ENCODE assay signal across 11 cellular contexts in the genomic region with DNA sequence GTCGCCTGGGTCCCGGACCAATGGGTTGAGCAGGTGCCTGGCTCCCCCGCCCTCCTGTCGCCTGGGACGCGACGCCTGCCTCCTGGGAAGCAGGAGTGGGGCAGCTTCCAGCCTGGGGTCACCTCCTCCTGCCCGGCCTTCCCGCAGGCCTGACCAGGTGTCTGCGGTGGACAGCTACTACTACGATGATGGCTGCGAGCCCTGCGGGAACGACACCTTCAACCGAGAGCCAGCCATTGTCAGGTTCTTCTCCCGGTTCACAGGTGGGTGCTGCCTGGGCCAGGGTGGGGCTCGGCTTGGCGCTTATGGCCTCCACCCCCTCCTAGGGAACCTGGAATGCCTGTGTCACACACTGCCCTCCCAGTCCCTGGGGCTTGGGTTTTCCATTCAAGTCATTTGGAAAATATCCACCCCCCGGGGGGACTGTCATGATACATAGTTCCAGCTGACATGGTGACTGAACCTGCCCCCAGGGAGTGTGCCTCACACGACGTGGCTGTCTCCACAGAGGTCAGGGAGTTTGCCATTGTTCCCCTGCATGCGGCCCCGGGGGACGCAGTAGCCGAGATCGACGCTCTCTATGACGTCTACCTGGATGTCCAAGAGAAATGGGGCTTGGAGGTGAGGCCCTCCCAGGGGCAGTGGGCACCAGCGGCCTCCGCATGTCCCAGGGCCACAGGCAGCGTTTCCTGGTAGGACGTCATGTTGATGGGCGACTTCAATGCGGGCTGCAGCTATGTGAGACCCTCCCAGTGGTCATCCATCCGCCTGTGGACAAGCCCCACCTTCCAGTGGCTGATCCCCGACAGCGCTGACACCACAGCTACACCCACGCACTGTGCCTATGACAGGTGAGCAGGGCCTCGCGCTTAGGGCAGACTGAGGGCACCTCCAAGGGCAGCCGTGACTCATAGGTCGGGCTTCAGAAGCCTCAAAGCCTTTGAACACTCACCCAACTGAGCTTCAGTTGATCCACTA. TPM values are rescaled to one million over a fixed set of nuclear protein-coding genes. Genes with fewer than 3 reads are reported as not detected.
A peak's percentile ranks its signal among the peaks of the same experiment; 100 is the strongest.
DNase-seq lines count a peak whose midpoint lies in the region; ATAC-seq lines count a peak whose summit lies in the region.
"Had no signal": no experiment of that assay in that cellular context is flagged by ENCODE, and none has a peak within 500 bp of the region (broad histone marks: within the 10 kb centered on the region; RNA-seq: fewer than 3 reads in every experiment).

No MANE protein-coding gene starts in this region.

- H3K4me1 Mint-ChIP-seq in activated naive CD4-positive, alpha-beta T cell treated with anti-CD3 and anti-CD28 coated beads, Interleukin-2, amount 10 ng/mL, durations not matched to agents 7 days and 5 days, result peaks cover 17% of the 10 kb centered on the region
- peaks cover 15% of the 10 kb centered on the region for H3K4me1 Mint-ChIP-seq in activated T-helper 17 cell treated with anti-CD3 and anti-CD28 coated beads, Interleukin-2, amount 50 U/mL, for 72 hours
- peaks cover 22% of the 10 kb centered on the region for H3K4me1 Mint-ChIP-seq in stimulated activated naive CD8-positive, alpha-beta T cell treated with anti-CD3 and anti-CD28 coated beads, Interleukin-15, Interleukin-2, amounts not matched to agents 100 ng/mL and 50 ng/mL, for 24 hours (ENCODE audit: low read depth)

- no peaks in the 10 kb centered on the region for H3K27me3 Mint-ChIP-seq in activated naive CD4-positive, alpha-beta T cell treated with anti-CD3 and anti-CD28 coated beads, Interleukin-2, amount 10 ng/mL, durations not matched to agents 7 days and 5 days
- H3K27me3 Mint-ChIP-seq in activated T-helper 17 cell treated with anti-CD3 and anti-CD28 coated beads, Interleukin-2, amount 50 U/mL, for 72 hours, result no peaks in the 10 kb centered on the region
- no peaks in the 10 kb centered on the region for H3K27me3 Mint-ChIP-seq in stimulated activated naive CD8-positive, alpha-beta T cell treated with anti-CD3 and anti-CD28 coated beads, Interleukin-15, Interleukin-2, amounts not matched to agents 100 ng/mL and 50 ng/mL, for 24 hours

- peak; percentile 32 for DNase-seq in activated naive CD4-positive, alpha-beta T cell treated with Interleukin-2 at 50 U/mL for 16 hours
- DNase-seq in activated naive CD4-positive, alpha-beta T cell treated with anti-CD3 and anti-CD28 coated beads, Interleukin-2, amount 10 ng/mL, durations not matched to agents 7 days and 5 days, result no peak
- DNase-seq in myocyte (ENCODE audit: low read depth), result peak; percentile 27
- DNase-seq in NCI-H524 (lab: John Stamatoyannopoulos, UW), result no peak
- DNase-seq: activated CD4-positive, CD25-positive, alpha-beta regulatory T cell treated with anti-CD3 and anti-CD28 coated beads, Interleukin-2, amount 50 U/mL, for 72 hours; NCI-H1417 treated with DMSO at 0.1 percent for 48 hours; SIG-M5 had no signal

- no peaks in the 10 kb centered on the region for H3K9me3 Mint-ChIP-seq in activated naive CD4-positive, alpha-beta T cell treated with anti-CD3 and anti-CD28 coated beads, Interleukin-2, amount 10 ng/mL, durations not matched to agents 7 days and 5 days
- H3K9me3 Mint-ChIP-seq in activated T-helper 17 cell treated with anti-CD3 and anti-CD28 coated beads, Interleukin-2, amount 50 U/mL, for 72 hours, result no peaks in the 10 kb centered on the region
- H3K9me3 Mint-ChIP-seq in stimulated activated naive CD8-positive, alpha-beta T cell treated with anti-CD3 and anti-CD28 coated beads, Interleukin-15, Interleukin-2, amounts not matched to agents 100 ng/mL and 50 ng/mL, for 24 hours, result no peaks in the 10 kb centered on the region

- ATAC-seq in activated T-helper 17 cell treated with anti-CD3 and anti-CD28 coated beads, Interleukin-2, amount 50 U/mL, for 72 hours (replicated peaks), result peak; percentile 82
- no peak for ATAC-seq in HG02623 (IDR thresholded peaks at IDR 0.05; ENCODE audit: unreplicated experiment)
- no peak for ATAC-seq in HG02938 (IDR thresholded peaks at IDR 0.05; ENCODE audit: unreplicated experiment)

- CTCF ChIA-PET in activated naive CD4-positive, alpha-beta T cell treated with anti-CD3 and anti-CD28 coated beads, Interleukin-2, amount 10 ng/mL, durations not matched to agents 7 days and 5 days (lab: Charles Lee), result interaction anchor here (1.1 kb wide), 1 partner anchor 8 kb away, joined by 3 read pairs; no protein-coding TSS in a partner anchor

- no peak overlapping the region for H3K27ac Mint-ChIP-seq in activated naive CD4-positive, alpha-beta T cell treated with anti-CD3 and anti-CD28 coated beads, Interleukin-2, amount 10 ng/mL, durations not matched to agents 7 days and 5 days
- peak overlapping the region; percentile 78 for H3K27ac Mint-ChIP-seq in activated T-helper 17 cell treated with anti-CD3 and anti-CD28 coated beads, Interleukin-2, amount 50 U/mL, for 72 hours
- peak overlapping the region; percentile 8 for H3K27ac Mint-ChIP-seq in stimulated activated naive CD8-positive, alpha-beta T cell treated with anti-CD3 and anti-CD28 coated beads, Interleukin-15, Interleukin-2, amounts not matched to agents 100 ng/mL and 50 ng/mL, for 24 hours

- no peak overlapping the region for H3K4me3 Mint-ChIP-seq in activated naive CD4-positive, alpha-beta T cell treated with anti-CD3 and anti-CD28 coated beads, Interleukin-2, amount 10 ng/mL, durations not matched to agents 7 days and 5 days
- H3K4me3 Mint-ChIP-seq in activated T-helper 17 cell treated with anti-CD3 and anti-CD28 coated beads, Interleukin-2, amount 50 U/mL, for 72 hours, result no peak overlapping the region
- no peak overlapping the region for H3K4me3 Mint-ChIP-seq in stimulated activated naive CD8-positive, alpha-beta T cell treated with anti-CD3 and anti-CD28 coated beads, Interleukin-15, Interleukin-2, amounts not matched to agents 100 ng/mL and 50 ng/mL, for 24 hours

- peaks cover 53% of the 10 kb centered on the region for H3K36me3 Mint-ChIP-seq in activated naive CD4-positive, alpha-beta T cell treated with anti-CD3 and anti-CD28 coated beads, Interleukin-2, amount 10 ng/mL, durations not matched to agents 7 days and 5 days
- peaks cover 66% of the 10 kb centered on the region for H3K36me3 Mint-ChIP-seq in activated T-helper 17 cell treated with anti-CD3 and anti-CD28 coated beads, Interleukin-2, amount 50 U/mL, for 72 hours (ENCODE audit: low read depth)
- peaks cover 65% of the 10 kb centered on the region for H3K36me3 Mint-ChIP-seq in stimulated activated naive CD8-positive, alpha-beta T cell treated with anti-CD3 and anti-CD28 coated beads, Interleukin-15, Interleukin-2, amounts not matched to agents 100 ng/mL and 50 ng/mL, for 24 hours (ENCODE audit: low read depth)

RNA-seq across cellular contexts. Expression of a gene that starts 2.3 kb away (rescaled TPM):
- 10 to 100 TPM; 14.8 to 22.0 TPM for total RNA-seq in activated T-helper 17 cell treated with anti-CD3 and anti-CD28 coated beads, Interleukin-2, amount 50 U/mL, for 72 hours
- 13.2 and 21.4 TPM in 2 replicates for total RNA-seq in myocyte
- 16.4 TPM for polyA plus RNA-seq in myocyte (2012)

RNA-seq across cellular contexts. Expression of a gene that starts 45.4 kb away (rescaled TPM):
- 10 to 100 TPM; 10.8 to 14.5 TPM for total RNA-seq in activated T-helper 17 cell treated with anti-CD3 and anti-CD28 coated beads, Interleukin-2, amount 50 U/mL, for 72 hours
- 3.7 and 6.5 TPM in 2 replicates for total RNA-seq in myocyte
- 3.8 TPM for polyA plus RNA-seq in myocyte (2012)

Comparison
In these comparisons a context has a peak if more than half of its experiments do, and no peak if none do; other contexts are left out.
1. DNase-seq: peak in activated naive CD4-positive, alpha-beta T cell treated with Interleukin-2 at 50 U/mL for 16 hours (single experiment) and myocyte (single experiment); none in activated naive CD4-positive, alpha-beta T cell treated with anti-CD3 and anti-CD28 coated beads, Interleukin-2, amount 10 ng/mL, durations not matched to agents 7 days and 5 days (single experiment) and NCI-H524 (0 of 2).